ENCODE assay signal across 26 cellular contexts in genomic region chr10:113341138-113341537, GRCh38.
A peak's percentile ranks its signal among the peaks of the same experiment; 100 is the strongest.
DNase-seq lines count a peak whose midpoint lies in the region; ATAC-seq, FAIRE-seq and TF ChIP-seq lines count a peak whose summit lies in the region.
"Had no signal": no experiment of that assay in that cellular context is flagged by ENCODE, and none has a peak within 500 bp of the region (broad histone marks: within the 10 kb centered on the region; RNA-seq: fewer than 3 reads in every experiment).

No MANE protein-coding gene starts in this region.

- H2BK120ac ChIP-seq in IMR-90 (ENCODE audit: low read depth, low read length) = no peak overlapping the region

- no peak overlapping the region for H3K14ac ChIP-seq in IMR-90 (replicated peaks; ENCODE audit: low read depth, low read length)

- POLR2A ChIA-PET in IMR-90 (lab: Charles Lee; ENCODE audit: unreplicated experiment) = no interaction called here

- no peak for FAIRE-seq in bronchial epithelial cell (lab: Jason Lieb, UNC)
- FAIRE-seq: A549, GM12891, GM18507, H54 had no signal

- no peak overlapping the region for H3K27ac Mint-ChIP-seq in stimulated activated effector memory CD8-positive, alpha-beta T cell treated with anti-CD3 and anti-CD28 coated beads, Interleukin-12 subunit alpha, Interleukin-12 subunit beta, amount 100 ng/mL, for 72 hours
- H3K27ac Mint-ChIP-seq: HFFc6 had no signal

- no peak overlapping the region for H3K4me3 Mint-ChIP-seq in stimulated activated effector memory CD8-positive, alpha-beta T cell treated with anti-CD3 and anti-CD28 coated beads, Interleukin-12 subunit alpha, Interleukin-12 subunit beta, amount 100 ng/mL, for 72 hours
- H3K4me3 Mint-ChIP-seq: CD14-positive monocyte; CD4-positive, alpha-beta memory T cell; HFFc6 had no signal

- no peaks in the 10 kb centered on the region for H3K36me3 Mint-ChIP-seq in stimulated activated effector memory CD8-positive, alpha-beta T cell treated with anti-CD3 and anti-CD28 coated beads, Interleukin-12 subunit alpha, Interleukin-12 subunit beta, amount 100 ng/mL, for 72 hours
- H3K36me3 Mint-ChIP-seq: CD14-positive monocyte; CD4-positive, alpha-beta memory T cell had no signal

- TF ChIP-seq CTCF in IMR-90 (conservative IDR thresholded peaks at IDR 0.05; ENCODE audit: low read depth, low read length) (no peak), RWPE2 (IDR thresholded peaks at IDR 0.05; ENCODE audit: poor library complexity, severe bottlenecking) (no peak), bronchial epithelial cell (IDR thresholded peaks at IDR 0.05; ENCODE audit: insufficient read depth, low read length, severe bottlenecking) (no peak)

- no peak for ATAC-seq in IMR-90 (ENCODE audit: low read depth)
- ATAC-seq in RWPE2 (ENCODE audit: low read depth) = peak; percentile 80
- peak; percentile 13 for ATAC-seq in stimulated activated effector memory CD8-positive, alpha-beta T cell treated with anti-CD3 and anti-CD28 coated beads, Interleukin-12 subunit alpha, Interleukin-12 subunit beta, amount 100 ng/mL, for 72 hours
- ATAC-seq: A549 had no signal

- H2AFZ ChIP-seq in IMR-90 (replicated peaks; ENCODE audit: low read length, poor library complexity) = no peak overlapping the region

- no peaks in the 10 kb centered on the region for H3K9me3 Mint-ChIP-seq in stimulated activated effector memory CD8-positive, alpha-beta T cell treated with anti-CD3 and anti-CD28 coated beads, Interleukin-12 subunit alpha, Interleukin-12 subunit beta, amount 100 ng/mL, for 72 hours
- H3K9me3 Mint-ChIP-seq: HFFc6 had no signal

- H4K91ac ChIP-seq in IMR-90 (ENCODE audit: insufficient read depth, low read depth, low read length) = no peak overlapping the region

- intact Hi-C loops in IMR-90 (cut with micrococcal nuclease) = no loop called here

- H2BK5ac ChIP-seq in IMR-90 (ENCODE audit: low read depth, low read length, poor library complexity, severe bottlenecking) = no peak overlapping the region

- CTCF ChIA-PET in IMR-90 (lab: Yijun Ruan, JAX) = no interaction called here

- H3K27ac ChIP-seq in IMR-90 (ENCODE audit: insufficient read depth, low read length) (no peak overlapping the region), RWPE2 (ENCODE audit: poor library complexity, severe bottlenecking) (no peak overlapping the region)
- H3K27ac ChIP-seq: A549; BLaER1 treated with 17β-estradiol and CSF1 and Interleukin-3, amounts not matched to agents 10 nM and 100 nM had no signal

- H3K4me2 ChIP-seq in IMR-90 (ENCODE audit: low read depth, low read length) = no peak overlapping the region
- H3K4me2 ChIP-seq: A549; BLaER1 treated with 17β-estradiol and CSF1 and Interleukin-3, amounts not matched to agents 10 nM and 100 nM had no signal

- H3K9me3 ChIP-seq in IMR-90 (ENCODE audit: control insufficient read depth, insufficient read depth, low read length) (no peaks in the 10 kb centered on the region), RWPE2 (ENCODE audit: severe bottlenecking) (no peaks in the 10 kb centered on the region)
- H3K9me3 ChIP-seq: A549, BE2C, HAP-1 had no signal

- no peaks in the 10 kb centered on the region for H3K79me1 ChIP-seq in IMR-90 (ENCODE audit: low read depth in 1 of 2, low read length in 2 of 2)

- no peak for TF ChIP-seq RAD21 in IMR-90 (IDR thresholded peaks at IDR 0.05; ENCODE audit: low read length)

- no peak overlapping the region for H4K5ac ChIP-seq in IMR-90 (ENCODE audit: low read depth, low read length)

- TF ChIP-seq POLR2A in IMR-90 (IDR thresholded peaks at IDR 0.05; ENCODE audit: low read depth, low read length) = no peak

- H3K27me3 ChIP-seq in IMR-90 (ENCODE audit: control insufficient read depth, insufficient read depth, low read length) (peaks cover 12% of the 10 kb centered on the region), RWPE2 (ENCODE audit: insufficient read depth, poor library complexity, severe bottlenecking) (no peaks in the 10 kb centered on the region), bronchial epithelial cell (ENCODE audit: control insufficient read depth, insufficient read depth, low read length) (no peaks in the 10 kb centered on the region)
- H3K27me3 ChIP-seq: BE2C; BLaER1 treated with 17β-estradiol and CSF1 and Interleukin-3, amounts not matched to agents 10 nM and 100 nM had no signal

- H3K4me1 Mint-ChIP-seq in stimulated activated effector memory CD8-positive, alpha-beta T cell treated with anti-CD3 and anti-CD28 coated beads, Interleukin-12 subunit alpha, Interleukin-12 subunit beta, amount 100 ng/mL, for 72 hours = no peaks in the 10 kb centered on the region
- H3K4me1 Mint-ChIP-seq: CD14-positive monocyte; CD4-positive, alpha-beta memory T cell had no signal

- no TSS peak for BruUV-seq in IMR-90 (replicated peaks; lab: Mats Ljungman, UMichigan)

- no peak overlapping the region for H3K23ac ChIP-seq in IMR-90 (ENCODE audit: low read depth, low read length)

- H3K56ac ChIP-seq in IMR-90 (ENCODE audit: extremely low read depth, insufficient read depth, low read length) = no peak overlapping the region

- H2BK20ac ChIP-seq in IMR-90 (ENCODE audit: low read depth, low read length) = no peak overlapping the region

- WGBS in IMR-90 (ENCODE audit: extremely low coverage in 2 of 2, insufficient read length in 1 of 2), 2 experiments = no CpG with 5 or more reads among the region's 2 CpGs

- H3K18ac ChIP-seq in IMR-90 (ENCODE audit: low read depth, low read length) = no peak overlapping the region

- no peak overlapping the region for H2BK15ac ChIP-seq in IMR-90 (ENCODE audit: low read depth, low read length)

- H3K4me3 ChIP-seq in IMR-90 (ENCODE audit: insufficient read depth, low read depth, low read length) = no peak overlapping the region
- no peak overlapping the region for H3K4me3 ChIP-seq in RWPE2 (ENCODE audit: severe bottlenecking)
- H3K4me3 ChIP-seq in bronchial epithelial cell (ENCODE audit: low read depth, low read length) = no peak overlapping the region
- H3K4me3 ChIP-seq: A549; BLaER1 treated with 17β-estradiol and CSF1 and Interleukin-3, amounts not matched to agents 10 nM and 100 nM; HAP-1 had no signal

- no peaks in the 10 kb centered on the region for H4K20me1 ChIP-seq in IMR-90 (ENCODE audit: insufficient read depth, low read length)
- H4K20me1 ChIP-seq: BLaER1 treated with 17β-estradiol and CSF1 and Interleukin-3, amounts not matched to agents 10 nM and 100 nM had no signal

- no peak overlapping the region for H2AK5ac ChIP-seq in IMR-90 (ENCODE audit: low read depth, low read length)

- H4K8ac ChIP-seq in IMR-90 (ENCODE audit: low read depth in 2 of 2, low read length in 2 of 2) = no peak overlapping the region

- in situ Hi-C loops in IMR-90 (cut with MboI; ENCODE audit: low sequenced_read_pairs) = no loop called here

- no peaks in the 10 kb centered on the region for H3K9me1 ChIP-seq in IMR-90 (ENCODE audit: insufficient read depth, low read length)

- no peak overlapping the region for H3K4ac ChIP-seq in IMR-90 (ENCODE audit: low read depth, low read length)

- dilution Hi-C loops in IMR-90 (cut with HindIII; ENCODE audit: low sequenced_read_pairs, unreplicated experiment) = no loop called here

- H3K36me3 ChIP-seq in IMR-90 (ENCODE audit: control insufficient read depth, insufficient read depth, low read length) (no peaks in the 10 kb centered on the region), RWPE2 (ENCODE audit: low read depth) (no peaks in the 10 kb centered on the region), bronchial epithelial cell (ENCODE audit: control insufficient read depth, insufficient read depth, low read length) (no peaks in the 10 kb centered on the region)
- H3K36me3 ChIP-seq: BE2C; BLaER1 treated with 17β-estradiol and CSF1 and Interleukin-3, amounts not matched to agents 10 nM and 100 nM; HAP-1 had no signal

- DNase-seq in IMR-90 (no peak), RWPE2 (ENCODE audit: low spot score) (no peak), bronchial epithelial cell (ENCODE audit: low read depth) (peak; percentile 75), T-helper 1 cell (no peak), NCI-H1694 treated with DMSO at 0.1 percent for 48 hours (lab: John Stamatoyannopoulos, UW) (no peak), NCI-H526 (lab: John Stamatoyannopoulos, UW) (no peak)
- no peak for DNase-seq in stimulated activated effector memory CD8-positive, alpha-beta T cell treated with anti-CD3 and anti-CD28 coated beads, Interleukin-12 subunit alpha, Interleukin-12 subunit beta, amount 100 ng/mL, for 72 hours (ENCODE audit: low spot score in 2 of 2)
- DNase-seq: 8988T; ACHN; AML-193; BE2C; Calu3; CD4-positive, alpha-beta memory T cell; COR-L47; DMS53; DMS79 treated with DMSO at 0.1 percent for 48 hours; GF-D8; GOT3; HFFc6 had no signal

- no peak overlapping the region for H3K9ac ChIP-seq in IMR-90 (ENCODE audit: low read depth, low read length)
- H3K9ac ChIP-seq: BLaER1 treated with 17β-estradiol and CSF1 and Interleukin-3, amounts not matched to agents 10 nM and 100 nM had no signal

- H2AK9ac ChIP-seq in IMR-90 (replicated peaks; ENCODE audit: low read depth, low read length, poor library complexity) = peak overlapping the region; percentile 50

- H3K4me1 ChIP-seq in IMR-90 (ENCODE audit: control insufficient read depth, insufficient read depth, low read length) (no peaks in the 10 kb centered on the region), RWPE2 (ENCODE audit: insufficient read depth, poor library complexity, severe bottlenecking) (no peaks in the 10 kb centered on the region)
- H3K4me1 ChIP-seq: A549; BLaER1 treated with 17β-estradiol and CSF1 and Interleukin-3, amounts not matched to agents 10 nM and 100 nM had no signal

TF ChIP-seq in IMR-90, 13 proteins besides CTCF, POLR2A, EP300 and RAD21 (continues in another document):
- TF ChIP-seq, protein P1, sequence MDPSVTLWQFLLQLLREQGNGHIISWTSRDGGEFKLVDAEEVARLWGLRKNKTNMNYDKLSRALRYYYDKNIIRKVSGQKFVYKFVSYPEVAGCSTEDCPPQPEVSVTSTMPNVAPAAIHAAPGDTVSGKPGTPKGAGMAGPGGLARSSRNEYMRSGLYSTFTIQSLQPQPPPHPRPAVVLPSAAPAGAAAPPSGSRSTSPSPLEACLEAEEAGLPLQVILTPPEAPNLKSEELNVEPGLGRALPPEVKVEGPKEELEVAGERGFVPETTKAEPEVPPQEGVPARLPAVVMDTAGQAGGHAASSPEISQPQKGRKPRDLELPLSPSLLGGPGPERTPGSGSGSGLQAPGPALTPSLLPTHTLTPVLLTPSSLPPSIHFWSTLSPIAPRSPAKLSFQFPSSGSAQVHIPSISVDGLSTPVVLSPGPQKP (IDR thresholded peaks at IDR 0.05; ENCODE audit: borderline replicate concordance, low read depth, low read length) = no peak
- TF ChIP-seq CHD1 (IDR thresholded peaks at IDR 0.05; ENCODE audit: low read depth, low read length) = no peak
- TF ChIP-seq, protein P2, sequence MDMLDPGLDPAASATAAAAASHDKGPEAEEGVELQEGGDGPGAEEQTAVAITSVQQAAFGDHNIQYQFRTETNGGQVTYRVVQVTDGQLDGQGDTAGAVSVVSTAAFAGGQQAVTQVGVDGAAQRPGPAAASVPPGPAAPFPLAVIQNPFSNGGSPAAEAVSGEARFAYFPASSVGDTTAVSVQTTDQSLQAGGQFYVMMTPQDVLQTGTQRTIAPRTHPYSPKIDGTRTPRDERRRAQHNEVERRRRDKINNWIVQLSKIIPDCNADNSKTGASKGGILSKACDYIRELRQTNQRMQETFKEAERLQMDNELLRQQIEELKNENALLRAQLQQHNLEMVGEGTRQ (IDR thresholded peaks at IDR 0.05; ENCODE audit: low read depth, low read length) = no peak
- no peak for TF ChIP-seq MAFK (IDR thresholded peaks at IDR 0.05; ENCODE audit: low read depth, low read length)
- no peak for TF ChIP-seq BHLHE40 (IDR thresholded peaks at IDR 0.05; ENCODE audit: low read depth, low read length)
